Comparison of ENCODE assay signal across 25 cellular contexts in genomic region chr11:81870815-81871214, GRCh38.
DNase-seq lines count a peak whose midpoint lies in the region; ATAC-seq and TF ChIP-seq lines count a peak whose summit lies in the region.
"Had no signal": no experiment of that assay in that cellular context is flagged by ENCODE, and none has a peak within 500 bp of the region (broad histone marks: within the 10 kb centered on the region; RNA-seq: fewer than 3 reads in every experiment).

No MANE protein-coding gene starts in this region.

- peaks cover 57% of the 10 kb centered on the region for H3K4me1 ChIP-seq in KMS-11 (ENCODE audit: low read depth, poor library complexity, severe bottlenecking)
- peaks cover 6 to 46% (median 20%) of the 10 kb centered on the region in 6 donors for H3K4me1 ChIP-seq in spleen
- peaks cover 12% of the 10 kb centered on the region for H3K4me1 ChIP-seq in Karpas-422 (ENCODE audit: low read length)
- H3K4me1 ChIP-seq: parathyroid adenoma, right lobe of liver, testis, vagina had no signal

- intact Hi-C loops in activated naive CD4-positive, alpha-beta T cell treated with anti-CD3 and anti-CD28 coated beads for 36 hours (cut with micrococcal nuclease): loop anchor here (1.0 to 5.0 kb wide), 2 partner anchors 1089 to 1286 kb away; partner anchors contain the start of gene PCF11
- intact Hi-C loops in spleen (cut with DNase I; ENCODE audit: low total_unique reads): no loop called here

- H3K9ac ChIP-seq in KMS-11 (no peak overlapping the region), Karpas-422 (ENCODE audit: low read length) (no peak overlapping the region)
- H3K9ac ChIP-seq: parathyroid adenoma had no signal

- ATAC-seq in activated naive CD8-positive, alpha-beta T cell treated with anti-CD3 and anti-CD28 coated beads, Interleukin-2, amount 50 U/mL, for 24 hours: no peak
- ATAC-seq in GM21737 (IDR thresholded peaks at IDR 0.05; ENCODE audit: unreplicated experiment): no peak

- no peak for DNase-seq in activated naive CD4-positive, alpha-beta T cell treated with anti-CD3 and anti-CD28 coated beads for 36 hours
- DNase-seq in activated naive CD4-positive, alpha-beta T cell treated with Interleukin-2 at 50 U/mL for 16 hours: no peak
- no peak for DNase-seq in activated naive CD8-positive, alpha-beta T cell treated with anti-CD3 and anti-CD28 coated beads, Interleukin-2, amount 50 U/mL, for 24 hours
- no peak for DNase-seq in spleen
- DNase-seq in A172 (ENCODE audit: low spot score): no peak
- no peak for DNase-seq in Karpas-422
- DNase-seq: activated B cell treated with CpG ODN at 0.5 μM for 24 hours; activated gamma-delta T cell treated with Interleukin-2 at 50 U/mL for 16 hours; effector memory CD4-positive, alpha-beta T cell; HCEC 1CT; mesendoderm; NCI-H1436 treated with DMSO at 0.1 percent for 48 hours; NCI-H2171; NCI-H524 treated with DMSO at 0.1 percent for 48 hours; nephron progenitor cell; right lobe of liver; RPMI8226; stimulated activated CD4-positive, alpha-beta T cell treated with anti-CD3 and anti-CD28 coated beads, Interleukin-15, amount 100 ng/mL, for 24 hours; T-helper 9 cell; testis had no signal

- H3K36me3 Mint-ChIP-seq in activated naive CD4-positive, alpha-beta T cell treated with anti-CD3 and anti-CD28 coated beads for 36 hours (ENCODE audit: low read depth): peaks cover 4% of the 10 kb centered on the region
- H3K36me3 Mint-ChIP-seq in activated naive CD8-positive, alpha-beta T cell treated with anti-CD3 and anti-CD28 coated beads, Interleukin-2, amount 50 U/mL, for 24 hours (ENCODE audit: low read depth): peaks cover 4% of the 10 kb centered on the region

- no peaks in the 10 kb centered on the region for H3K27me3 Mint-ChIP-seq in activated naive CD4-positive, alpha-beta T cell treated with anti-CD3 and anti-CD28 coated beads for 36 hours (ENCODE audit: low read depth)
- peaks cover 2% of the 10 kb centered on the region for H3K27me3 Mint-ChIP-seq in activated naive CD8-positive, alpha-beta T cell treated with anti-CD3 and anti-CD28 coated beads, Interleukin-2, amount 50 U/mL, for 24 hours

- WGBS in spleen, 5 donors: 42 to 94% (median 67%) methylated on average over 2 of the region's 2 CpGs

- no peaks in the 10 kb centered on the region for H3K27me3 ChIP-seq in KMS-11 (ENCODE audit: insufficient read depth, low read depth)
- no peaks in the 10 kb centered on the region for H3K27me3 ChIP-seq in spleen (replicated peaks in 1 of 7)
- no peaks in the 10 kb centered on the region for H3K27me3 ChIP-seq in Karpas-422 (ENCODE audit: low read length)
- H3K27me3 ChIP-seq: right lobe of liver, testis, vagina had no signal

- CTCF ChIA-PET in activated naive CD4-positive, alpha-beta T cell treated with anti-CD3 and anti-CD28 coated beads for 36 hours (lab: Charles Lee): interaction anchor here (0.8 kb wide), 1 partner anchor 102 kb away, joined by 4 read pairs; no protein-coding TSS in a partner anchor

- no peak for TF ChIP-seq POLR2A in spleen (IDR thresholded peaks at IDR 0.05)

- H3K9me2 ChIP-seq in Karpas-422 (replicated peaks; ENCODE audit: insufficient read depth, low read length): no peaks in the 10 kb centered on the region

- H3K36me3 ChIP-seq in KMS-11 (ENCODE audit: insufficient read depth) (no peaks in the 10 kb centered on the region), spleen (no peaks in the 10 kb centered on the region), Karpas-422 (ENCODE audit: insufficient read depth, low read length) (no peaks in the 10 kb centered on the region)
- H3K36me3 ChIP-seq: right lobe of liver, vagina had no signal

- peaks cover 0 to 4% (median 0%) of the 10 kb centered on the region in 8 donors for H3K9me3 ChIP-seq in spleen
- H3K9me3 ChIP-seq in Karpas-422 (ENCODE audit: low read length): no peaks in the 10 kb centered on the region
- H3K9me3 ChIP-seq: right lobe of liver, testis, vagina had no signal

- peaks cover 6% of the 10 kb centered on the region for H3K9me3 Mint-ChIP-seq in activated naive CD4-positive, alpha-beta T cell treated with anti-CD3 and anti-CD28 coated beads for 36 hours
- peaks cover 4% of the 10 kb centered on the region for H3K9me3 Mint-ChIP-seq in activated naive CD8-positive, alpha-beta T cell treated with anti-CD3 and anti-CD28 coated beads, Interleukin-2, amount 50 U/mL, for 24 hours
- H3K9me3 Mint-ChIP-seq: nephron progenitor cell had no signal

- H3K79me2 ChIP-seq in KMS-11 (ENCODE audit: insufficient read depth, low read depth) (no peaks in the 10 kb centered on the region), Karpas-422 (ENCODE audit: low read length) (no peaks in the 10 kb centered on the region)
- H3K79me2 ChIP-seq: parathyroid adenoma had no signal

- TF ChIP-seq CTCF in KMS-11 (conservative IDR thresholded peaks at IDR 0.05; ENCODE audit: low read depth, low read length) (no peak), spleen (IDR thresholded peaks at IDR 0.05 in 8 of 11, conservative IDR thresholded peaks at IDR 0.05 in 3 of 11) (no peak)

- peak overlapping the region; percentile 92 for H3K27ac Mint-ChIP-seq in activated naive CD4-positive, alpha-beta T cell treated with anti-CD3 and anti-CD28 coated beads for 36 hours
- H3K27ac Mint-ChIP-seq in activated naive CD8-positive, alpha-beta T cell treated with anti-CD3 and anti-CD28 coated beads, Interleukin-2, amount 50 U/mL, for 24 hours: peak overlapping the region; percentile 95
- H3K27ac Mint-ChIP-seq: nephron progenitor cell had no signal

- H3K27ac ChIP-seq in KMS-11 (no peak overlapping the region), spleen (peak overlapping the region; percentile 30 to 83 (median 70)), Karpas-422 (ENCODE audit: low read length) (no peak overlapping the region)
- H3K27ac ChIP-seq: parathyroid adenoma, right lobe of liver, SK-N-MC, testis, vagina had no signal

- H3K4me3 ChIP-seq in KMS-11 (IDR thresholded peaks at IDR 0.05; ENCODE audit: insufficient read depth, low read depth, low read length) (no peak overlapping the region), spleen (no peak overlapping the region), Karpas-422 (ENCODE audit: low read length) (no peak overlapping the region)
- H3K4me3 ChIP-seq: right lobe of liver, SK-N-MC, testis, vagina had no signal

- peaks cover 58% of the 10 kb centered on the region for H3K4me1 Mint-ChIP-seq in activated naive CD4-positive, alpha-beta T cell treated with anti-CD3 and anti-CD28 coated beads for 36 hours (ENCODE audit: low read depth)
- H3K4me1 Mint-ChIP-seq in activated naive CD8-positive, alpha-beta T cell treated with anti-CD3 and anti-CD28 coated beads, Interleukin-2, amount 50 U/mL, for 24 hours: peaks cover 60% of the 10 kb centered on the region

- H3K4me2 ChIP-seq in KMS-11: peak overlapping the region; percentile 84; the same call in 1 of the 2 replicates
- H3K4me2 ChIP-seq in Karpas-422 (ENCODE audit: low read depth, low read length, poor library complexity, severe bottlenecking): no peak overlapping the region

- no peaks in the 10 kb centered on the region for H4K20me1 ChIP-seq in KMS-11 (ENCODE audit: insufficient read depth)
- no peaks in the 10 kb centered on the region for H4K20me1 ChIP-seq in Karpas-422 (ENCODE audit: insufficient read depth, low read depth, low read length)

- H3K4me3 Mint-ChIP-seq in activated naive CD4-positive, alpha-beta T cell treated with anti-CD3 and anti-CD28 coated beads for 36 hours: peak overlapping the region; percentile 74
- peak overlapping the region; percentile 74 for H3K4me3 Mint-ChIP-seq in activated naive CD8-positive, alpha-beta T cell treated with anti-CD3 and anti-CD28 coated beads, Interleukin-2, amount 50 U/mL, for 24 hours
- H3K4me3 Mint-ChIP-seq: nephron progenitor cell had no signal

- H2AFZ ChIP-seq in KMS-11 (ENCODE audit: low read depth) (no peak overlapping the region), Karpas-422 (ENCODE audit: low read length) (no peak overlapping the region)
- H2AFZ ChIP-seq: parathyroid adenoma had no signal

Comparison
In these comparisons a context has a peak if more than half of its experiments do, and no peak if none do; other contexts are left out.
1. H3K27ac ChIP-seq: peak in spleen (8 of 8); none in KMS-11 (single experiment) and Karpas-422 (single experiment).